Comparison of ENCODE assay signal across 17 cellular contexts in genomic region chr1:248897412-248898337, GRCh38.
"Had no signal": no experiment of that assay in that cellular context is flagged by ENCODE, and none has a peak within 500 bp of the region (broad histone marks: within the 10 kb centered on the region; RNA-seq: fewer than 3 reads in every experiment).

No MANE protein-coding gene starts in this region.

- H3K27ac ChIP-seq: dorsolateral prefrontal cortex, prostate gland, right atrium auricular region, tibial nerve had no signal

- H3K4me3 Mint-ChIP-seq: activated CD4-positive, alpha-beta T cell treated with anti-CD3 and anti-CD28 coated beads, Interleukin-2, amount 10 ng/mL, durations not matched to agents 24 days and 14 days; activated CD8-positive, alpha-beta T cell treated with anti-CD3 and anti-CD28 coated beads for 36 hours; activated naive CD8-positive, alpha-beta T cell treated with anti-CD3 and anti-CD28 coated beads for 36 hours; activated T-helper 17 cell treated with anti-CD3 and anti-CD28 coated beads, Interleukin-2, amount 50 U/mL, for 72 hours; stimulated activated naive CD8-positive, alpha-beta T cell treated with anti-CD3 and anti-CD28 coated beads, Interleukin-15, Interleukin-2, amounts not matched to agents 100 ng/mL and 50 ng/mL, for 24 hours; T-cell had no signal

- H3K9me3 Mint-ChIP-seq: activated CD4-positive, alpha-beta T cell treated with anti-CD3 and anti-CD28 coated beads, Interleukin-2, amount 10 ng/mL, durations not matched to agents 24 days and 14 days; activated CD8-positive, alpha-beta T cell treated with anti-CD3 and anti-CD28 coated beads for 36 hours; activated naive CD8-positive, alpha-beta T cell treated with anti-CD3 and anti-CD28 coated beads for 36 hours; activated T-helper 17 cell treated with anti-CD3 and anti-CD28 coated beads, Interleukin-2, amount 50 U/mL, for 72 hours; stimulated activated naive CD8-positive, alpha-beta T cell treated with anti-CD3 and anti-CD28 coated beads, Interleukin-15, Interleukin-2, amounts not matched to agents 100 ng/mL and 50 ng/mL, for 24 hours; T-cell had no signal

- H3K27ac Mint-ChIP-seq: activated CD4-positive, alpha-beta T cell treated with anti-CD3 and anti-CD28 coated beads, Interleukin-2, amount 10 ng/mL, durations not matched to agents 24 days and 14 days; activated CD8-positive, alpha-beta T cell treated with anti-CD3 and anti-CD28 coated beads for 36 hours; activated naive CD8-positive, alpha-beta T cell treated with anti-CD3 and anti-CD28 coated beads for 36 hours; activated T-helper 17 cell treated with anti-CD3 and anti-CD28 coated beads, Interleukin-2, amount 50 U/mL, for 72 hours; stimulated activated naive CD8-positive, alpha-beta T cell treated with anti-CD3 and anti-CD28 coated beads, Interleukin-15, Interleukin-2, amounts not matched to agents 100 ng/mL and 50 ng/mL, for 24 hours; T-cell had no signal

- H3K27me3 ChIP-seq: right atrium auricular region had no signal

- H3K4me1 Mint-ChIP-seq: activated naive CD8-positive, alpha-beta T cell treated with anti-CD3 and anti-CD28 coated beads for 36 hours; activated T-helper 17 cell treated with anti-CD3 and anti-CD28 coated beads, Interleukin-2, amount 50 U/mL, for 72 hours; T-cell had no signal

- H3K4me1 ChIP-seq: prostate gland, right atrium auricular region, tibial nerve had no signal

- H3K9me3 ChIP-seq: prostate gland, right atrium auricular region, tibial nerve had no signal

- ATAC-seq: activated CD8-positive, alpha-beta T cell treated with anti-CD3 and anti-CD28 coated beads for 36 hours; activated T-helper 17 cell treated with anti-CD3 and anti-CD28 coated beads, Interleukin-2, amount 50 U/mL, for 72 hours; left lobe of liver; T-cell had no signal

- H3K4me3 ChIP-seq: dorsolateral prefrontal cortex, lung, prostate gland, right atrium auricular region, tibial nerve had no signal

- DNase-seq: activated CD4-positive, alpha-beta T cell treated with anti-CD3 and anti-CD28 coated beads, Interleukin-2, amount 10 ng/mL, durations not matched to agents 24 days and 14 days; activated CD8-positive, alpha-beta T cell treated with anti-CD3 and anti-CD28 coated beads for 36 hours; activated naive CD4-positive, alpha-beta T cell; activated naive CD8-positive, alpha-beta T cell treated with anti-CD3 and anti-CD28 coated beads for 36 hours; activated T-cell treated with anti-CD3 and anti-CD28 coated beads, Interleukin-2, amount 50 U/mL, for 1 hour; amygdala; dorsolateral prefrontal cortex; islet precursor cell; T-cell; T-helper 9 cell had no signal

- H3K36me3 ChIP-seq: prostate gland, right atrium auricular region, tibial nerve had no signal

- H3K36me3 Mint-ChIP-seq: activated naive CD8-positive, alpha-beta T cell treated with anti-CD3 and anti-CD28 coated beads for 36 hours; T-cell had no signal
